Comparison of ENCODE assay signal across 27 cellular contexts in the genomic region with DNA sequence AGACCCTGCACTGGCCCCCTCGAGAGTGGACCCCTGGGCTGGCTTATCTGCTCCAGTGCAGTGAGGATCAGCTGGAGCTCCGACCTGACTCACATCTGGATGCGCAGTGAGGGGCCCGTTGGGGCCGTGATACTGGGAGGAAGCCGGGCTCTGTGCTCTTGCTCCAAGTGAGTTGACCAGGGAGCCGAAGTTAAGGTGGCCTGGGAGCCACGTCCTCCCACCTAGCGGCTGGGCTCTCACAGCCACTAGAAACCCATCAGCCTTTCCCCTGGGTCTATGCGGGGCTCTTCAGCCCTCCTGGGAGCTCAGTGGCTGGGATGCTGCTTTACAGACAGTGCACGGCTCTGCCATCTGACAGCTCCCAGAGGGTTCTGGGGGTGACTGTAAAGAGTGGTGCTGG.
"Had no signal": no experiment of that assay in that cellular context is flagged by ENCODE, and none has a peak within 500 bp of the region (broad histone marks: within the 10 kb centered on the region; RNA-seq: fewer than 3 reads in every experiment).

No MANE protein-coding gene starts in this region.

- H3K9me3 Mint-ChIP-seq: activated CD4-positive, alpha-beta memory T cell treated with anti-CD3 and anti-CD28 coated beads for 36 hours; activated CD4-positive, alpha-beta T cell treated with anti-CD3 and anti-CD28 coated beads, Interleukin-2, amount 10 ng/mL, durations not matched to agents 24 days and 14 days; activated T-helper 1 cell treated with anti-CD3 and anti-CD28 coated beads, Interleukin-12 subunit alpha, Interleukin-12 subunit beta, Interleukin-2, Interleukin-4 antibody, amounts not matched to agents 30 ng/mL and 10 ng/mL and 1 ng/mL, durations not matched to agents 14 hours and 24 hours and 36 hours; nephron; stimulated activated effector memory CD8-positive, alpha-beta T cell treated with anti-CD3 and anti-CD28 coated beads, Interleukin-12 subunit alpha, Interleukin-12 subunit beta, amount 100 ng/mL, for 72 hours had no signal

- H3K27ac ChIP-seq: brain microvascular endothelial cell, coronary artery, esophagus squamous epithelium, heart right ventricle, neutrophil, ovary, sigmoid colon, suprapubic skin, tibial artery, upper lobe of right lung had no signal

- H3K4me3 ChIP-seq: coronary artery, esophagus squamous epithelium, heart right ventricle, ovary, sigmoid colon, suprapubic skin, tibial artery, upper lobe of right lung had no signal

- ATAC-seq: heart right ventricle; left ventricle myocardium superior; stimulated activated effector memory CD8-positive, alpha-beta T cell treated with anti-CD3 and anti-CD28 coated beads, Interleukin-12 subunit alpha, Interleukin-12 subunit beta, amount 100 ng/mL, for 72 hours; upper lobe of right lung had no signal

- H3K9me3 ChIP-seq: esophagus squamous epithelium, heart right ventricle, neutrophil, ovary, sigmoid colon, suprapubic skin, tibial artery, upper lobe of right lung had no signal

- H3K27me3 ChIP-seq: brain microvascular endothelial cell, esophagus squamous epithelium, heart right ventricle, neutrophil, ovary, sigmoid colon, suprapubic skin, tibial artery, upper lobe of right lung had no signal

- H3K27me3 Mint-ChIP-seq: activated CD4-positive, alpha-beta memory T cell treated with anti-CD3 and anti-CD28 coated beads for 36 hours; activated CD4-positive, alpha-beta T cell treated with anti-CD3 and anti-CD28 coated beads, Interleukin-2, amount 10 ng/mL, durations not matched to agents 24 days and 14 days; progenitor cell of endocrine pancreas had no signal

- H3K36me3 ChIP-seq: ovary had no signal

- H3K4me3 Mint-ChIP-seq: activated CD4-positive, alpha-beta memory T cell treated with anti-CD3 and anti-CD28 coated beads for 36 hours; activated CD4-positive, alpha-beta T cell treated with anti-CD3 and anti-CD28 coated beads, Interleukin-2, amount 10 ng/mL, durations not matched to agents 24 days and 14 days; activated T-helper 1 cell treated with anti-CD3 and anti-CD28 coated beads, Interleukin-12 subunit alpha, Interleukin-12 subunit beta, Interleukin-2, Interleukin-4 antibody, amounts not matched to agents 30 ng/mL and 10 ng/mL and 1 ng/mL, durations not matched to agents 14 hours and 24 hours and 36 hours; nephron; stimulated activated effector memory CD8-positive, alpha-beta T cell treated with anti-CD3 and anti-CD28 coated beads, Interleukin-12 subunit alpha, Interleukin-12 subunit beta, amount 100 ng/mL, for 72 hours had no signal

- H3K36me3 Mint-ChIP-seq: activated CD4-positive, alpha-beta memory T cell treated with anti-CD3 and anti-CD28 coated beads for 36 hours had no signal

- DNase-seq: activated CD4-positive, alpha-beta memory T cell treated with anti-CD3 and anti-CD28 coated beads for 36 hours; activated CD4-positive, alpha-beta T cell treated with anti-CD3 and anti-CD28 coated beads, Interleukin-2, amount 10 ng/mL, durations not matched to agents 24 days and 14 days; activated CD4-positive, CD25-positive, alpha-beta regulatory T cell treated with anti-CD3 and anti-CD28 coated beads, Interleukin-2, amount 50 U/mL, for 72 hours; activated CD8-positive, alpha-beta memory T cell treated with anti-CD3 and anti-CD28 coated beads, Interleukin-2, amount 50 U/mL, for 4 hours; activated effector memory CD4-positive, alpha-beta T cell treated with anti-CD3 and anti-CD28 coated beads, Interleukin-2, amount 50 U/mL, for 16 hours; activated naive CD4-positive, alpha-beta T cell treated with anti-CD3 and anti-CD28 coated beads, Interleukin-2, amount 50 U/mL, for 16 hours; activated T-cell treated with anti-CD3 and anti-CD28 coated beads, Interleukin-2, amount 50 U/mL, for 1 hour; amniotic stem cell; brain microvascular endothelial cell; esophagus squamous epithelium; foreskin melanocyte; heart right ventricle; left ventricle myocardium superior; ovary; sigmoid colon; small intestine; stimulated activated CD4-positive, alpha-beta T cell treated with anti-CD3 and anti-CD28 coated beads, Interleukin-4, amount 100 ng/mL, for 24 hours; T-helper 2 cell; tibial artery; upper lobe of right lung had no signal

- H3K4me1 Mint-ChIP-seq: activated CD4-positive, alpha-beta T cell treated with anti-CD3 and anti-CD28 coated beads, Interleukin-2, amount 10 ng/mL, durations not matched to agents 24 days and 14 days; nephron; stimulated activated effector memory CD8-positive, alpha-beta T cell treated with anti-CD3 and anti-CD28 coated beads, Interleukin-12 subunit alpha, Interleukin-12 subunit beta, amount 100 ng/mL, for 72 hours had no signal

- H3K4me1 ChIP-seq: heart right ventricle, sigmoid colon, tibial artery, upper lobe of right lung had no signal

- H3K27ac Mint-ChIP-seq: activated CD4-positive, alpha-beta memory T cell treated with anti-CD3 and anti-CD28 coated beads for 36 hours; activated CD4-positive, alpha-beta T cell treated with anti-CD3 and anti-CD28 coated beads, Interleukin-2, amount 10 ng/mL, durations not matched to agents 24 days and 14 days; activated T-helper 1 cell treated with anti-CD3 and anti-CD28 coated beads, Interleukin-12 subunit alpha, Interleukin-12 subunit beta, Interleukin-2, Interleukin-4 antibody, amounts not matched to agents 30 ng/mL and 10 ng/mL and 1 ng/mL, durations not matched to agents 14 hours and 24 hours and 36 hours; nephron; progenitor cell of endocrine pancreas had no signal
